In genomic region chr3:75983609-75984290, GRCh38 we compare ENCODE assay signal across 16 cellular contexts.
"Had no signal": no experiment of that assay in that cellular context is flagged by ENCODE, and none has a peak within 500 bp of the region (broad histone marks: within the 10 kb centered on the region; RNA-seq: fewer than 3 reads in every experiment).

No MANE protein-coding gene starts in this region.

- H3K4me3 Mint-ChIP-seq: activated CD8-positive, alpha-beta memory T cell treated with anti-CD3 and anti-CD28 coated beads, Interleukin-2, amount 10 ng/mL, durations not matched to agents 7 days and 5 days; activated T-cell treated with anti-CD3 and anti-CD28 coated beads, Interleukin-2, amount 50 U/mL, for 4 hours; nephron progenitor cell; T-helper 2 cell treated with Interferon-gamma antibody and Interleukin-4, amounts not matched to agents 5 μg/mL and 100 μg/mL, for 36 hours had no signal

- H3K27ac Mint-ChIP-seq: activated CD8-positive, alpha-beta memory T cell treated with anti-CD3 and anti-CD28 coated beads, Interleukin-2, amount 10 ng/mL, durations not matched to agents 7 days and 5 days; nephron progenitor cell; T-helper 2 cell treated with Interferon-gamma antibody and Interleukin-4, amounts not matched to agents 5 μg/mL and 100 μg/mL, for 36 hours had no signal

- DNase-seq: activated CD4-positive, alpha-beta T cell treated with anti-CD3 and anti-CD28 coated beads for 1 hour; activated CD4-positive, alpha-beta T cell treated with anti-CD3 and anti-CD28 coated beads, Interleukin-2, amount 50 U/mL, for 48 hours; activated CD8-positive, alpha-beta memory T cell treated with anti-CD3 and anti-CD28 coated beads, Interleukin-2, amount 10 ng/mL, durations not matched to agents 7 days and 5 days; activated gamma-delta T cell treated with Interleukin-2 at 50 U/mL for 16 hours; activated T-cell treated with anti-CD3 and anti-CD28 coated beads, Interleukin-2, amount 50 U/mL, for 4 hours; caudate nucleus; effector CD8-positive, alpha-beta T cell; nephron progenitor cell; stimulated activated CD4-positive, alpha-beta T cell treated with anti-CD3 and anti-CD28 coated beads, Interleukin-4, amount 100 ng/mL, for 1 hour; stimulated activated CD8-positive, alpha-beta memory T cell treated with anti-CD3 and anti-CD28 coated beads, Interleukin-4, amount 100 ng/mL, for 48 hours; stimulated activated naive CD8-positive, alpha-beta T cell treated with anti-CD3 and anti-CD28 coated beads, Interleukin-15, Interleukin-2, amounts not matched to agents 100 U/mL and 50 U/mL, for 24 hours; SW 1271; upper lobe of right lung had no signal

- H3K9me3 ChIP-seq: prostate gland, upper lobe of right lung had no signal

- H3K36me3 ChIP-seq: prostate gland, upper lobe of right lung had no signal

- H3K27me3 ChIP-seq: upper lobe of right lung had no signal

- H3K36me3 Mint-ChIP-seq: activated CD8-positive, alpha-beta memory T cell treated with anti-CD3 and anti-CD28 coated beads, Interleukin-2, amount 10 ng/mL, durations not matched to agents 7 days and 5 days had no signal

- H3K27ac ChIP-seq: coronary artery, prostate gland, upper lobe of right lung had no signal

- H3K27me3 Mint-ChIP-seq: activated CD8-positive, alpha-beta memory T cell treated with anti-CD3 and anti-CD28 coated beads, Interleukin-2, amount 10 ng/mL, durations not matched to agents 7 days and 5 days had no signal

- H3K4me1 Mint-ChIP-seq: activated CD8-positive, alpha-beta memory T cell treated with anti-CD3 and anti-CD28 coated beads, Interleukin-2, amount 10 ng/mL, durations not matched to agents 7 days and 5 days; nephron progenitor cell had no signal

- H3K4me1 ChIP-seq: prostate gland, upper lobe of right lung had no signal

- H3K4me3 ChIP-seq: coronary artery, prostate gland, upper lobe of right lung had no signal

- H3K9me3 Mint-ChIP-seq: nephron progenitor cell had no signal
